Comparison of ENCODE assay signal across 12 cellular contexts in genomic region chr18:8163287-8163959, GRCh38.
DNase-seq lines count a peak whose midpoint lies in the region; ATAC-seq, FAIRE-seq and TF ChIP-seq lines count a peak whose summit lies in the region.
"Had no signal": no experiment of that assay in that cellular context is flagged by ENCODE, and none has a peak within 500 bp of the region (broad histone marks: within the 10 kb centered on the region; RNA-seq: fewer than 3 reads in every experiment).

No MANE protein-coding gene starts in this region.

- H4K8ac ChIP-seq in mesenchymal stem cell (ENCODE audit: low read length) = no peak overlapping the region

- H2AK5ac ChIP-seq in mesenchymal stem cell (ENCODE audit: low read length, severe bottlenecking) = no peak overlapping the region

- peak in 2 of 3 experiments; percentile 58 to 93 for DNase-seq in NCI-H1417 (lab: John Stamatoyannopoulos, UW)
- peak; percentile 13 for DNase-seq in prostate gland (ENCODE audit: low spot score)
- DNase-seq in activated effector memory CD4-positive, alpha-beta T cell treated with Interleukin-2 at 50 U/mL for 16 hours = no peak
- no peak for DNase-seq in mesenchymal stem cell
- DNase-seq: CD4-positive, alpha-beta T cell; GDM1; HCEC 1CT had no signal

- no peak for TF ChIP-seq EP300 in gastroesophageal sphincter (IDR thresholded peaks at IDR 0.05)

- H2BK120ac ChIP-seq in mesenchymal stem cell (ENCODE audit: low read depth, low read length) = no peak overlapping the region

- H3K14ac ChIP-seq in mesenchymal stem cell (ENCODE audit: low read length in 2 of 2) = no peak overlapping the region

- H2BK5ac ChIP-seq in mesenchymal stem cell (ENCODE audit: low read depth, low read length, poor library complexity, severe bottlenecking) = no peak overlapping the region

- no peak overlapping the region for H2AFZ ChIP-seq in mesenchymal stem cell (ENCODE audit: low read depth, low read length)

- H2BK12ac ChIP-seq in mesenchymal stem cell (ENCODE audit: low read length in 2 of 2) = no peak overlapping the region

- intact Hi-C loops in prostate gland (cut with DNase I) = no loop called here

- H3K27me3 ChIP-seq in prostate gland (replicated peaks; ENCODE audit: insufficient read depth) (no peaks in the 10 kb centered on the region), gastroesophageal sphincter (no peaks in the 10 kb centered on the region), mesenchymal stem cell (ENCODE audit: control insufficient read depth in 1 of 2, insufficient read depth in 1 of 2, low read length in 2 of 2) (no peaks in the 10 kb centered on the region)

- no peak overlapping the region for H4K91ac ChIP-seq in mesenchymal stem cell (ENCODE audit: low read length)

- H3K27ac ChIP-seq in VCaP (peak overlapping the region; percentile 57), prostate gland (no peak overlapping the region), gastroesophageal sphincter (no peak overlapping the region), mesenchymal stem cell (ENCODE audit: low read length, poor library complexity, severe bottlenecking) (no peak overlapping the region)

- no peak overlapping the region for H3K4me2 ChIP-seq in mesenchymal stem cell (ENCODE audit: low read length, poor library complexity, severe bottlenecking)

- H3K4me3 ChIP-seq in prostate gland (no peak overlapping the region), gastroesophageal sphincter (no peak overlapping the region), mesenchymal stem cell (ENCODE audit: insufficient read depth in 1 of 2, low read depth in 1 of 2, low read length in 2 of 2) (no peak overlapping the region)

- H3K36me3 ChIP-seq in prostate gland (no peaks in the 10 kb centered on the region), gastroesophageal sphincter (peaks cover 0 to 4% of the 10 kb centered on the region in 2 donors), mesenchymal stem cell (ENCODE audit: control insufficient read depth in 1 of 2, insufficient read depth in 2 of 2, low read depth in 1 of 2, low read length in 2 of 2) (peaks cover 7 to 14% of the 10 kb centered on the region in 2 experiments)

- H3K9me3 ChIP-seq in prostate gland (no peaks in the 10 kb centered on the region), gastroesophageal sphincter (no peaks in the 10 kb centered on the region), mesenchymal stem cell (ENCODE audit: control insufficient read depth, low read length) (no peaks in the 10 kb centered on the region)

- H3K18ac ChIP-seq in mesenchymal stem cell (ENCODE audit: low read depth in 1 of 2, low read length in 2 of 2) = no peak overlapping the region

- peak; percentile 27 for FAIRE-seq in islet of Langerhans (lab: Jason Lieb, UNC)
- FAIRE-seq: A204.1 had no signal

- no peak overlapping the region for H3K9ac ChIP-seq in mesenchymal stem cell (ENCODE audit: low read length)

- no peak for ATAC-seq in gastroesophageal sphincter
- ATAC-seq in HG03045 (IDR thresholded peaks at IDR 0.05; ENCODE audit: unreplicated experiment) = no peak

- no peak overlapping the region for H3K4ac ChIP-seq in mesenchymal stem cell (ENCODE audit: low read depth in 1 of 2, low read length in 2 of 2)

- no peaks in the 10 kb centered on the region for H3K4me1 ChIP-seq in prostate gland (replicated peaks)
- H3K4me1 ChIP-seq in gastroesophageal sphincter = no peaks in the 10 kb centered on the region
- peaks cover 11% of the 10 kb centered on the region for H3K4me1 ChIP-seq in mesenchymal stem cell (ENCODE audit: control insufficient read depth, insufficient read depth, low read depth, low read length)

- peaks cover 18% of the 10 kb centered on the region for H3K79me1 ChIP-seq in mesenchymal stem cell (replicated peaks; ENCODE audit: low read length, poor library complexity, severe bottlenecking)

- TF ChIP-seq POLR2A in prostate gland (IDR thresholded peaks at IDR 0.05) (no peak), gastroesophageal sphincter (IDR thresholded peaks at IDR 0.05) (no peak)

- WGBS in prostate gland = 56% methylated on average over 4 of the region's 4 CpGs
- WGBS in gastroesophageal sphincter (ENCODE audit: low coverage in 1 of 2), 2 donors = 90 to 93% methylated on average over 4 of the region's 4 CpGs
- WGBS in mesenchymal stem cell = 97% methylated on average over 3 of the region's 4 CpGs

- no peak for TF ChIP-seq CTCF in VCaP (conservative IDR thresholded peaks at IDR 0.05)
- no peak for TF ChIP-seq CTCF in prostate gland (IDR thresholded peaks at IDR 0.05)
- no peak for TF ChIP-seq CTCF in gastroesophageal sphincter (IDR thresholded peaks at IDR 0.05)

- no peak overlapping the region for H2BK15ac ChIP-seq in mesenchymal stem cell (ENCODE audit: low read depth, poor library complexity, severe bottlenecking)

- no peak overlapping the region for H3K23ac ChIP-seq in mesenchymal stem cell (ENCODE audit: low read length in 2 of 2)

Comparison
In these comparisons a context has a peak if more than half of its experiments do, and no peak if none do; other contexts are left out.
1. DNase-seq: peak in NCI-H1417 (2 of 3) and prostate gland (single experiment); none in activated effector memory CD4-positive, alpha-beta T cell treated with Interleukin-2 at 50 U/mL for 16 hours (single experiment) and mesenchymal stem cell (single experiment).